ENCODE assay signal across 19 cellular contexts in genomic region chr4:138230048-138230447, GRCh38. TPM values are rescaled to one million over a fixed set of nuclear protein-coding genes. Genes with fewer than 3 reads are reported as not detected.
"Had no signal": no experiment of that assay in that cellular context is flagged by ENCODE, and none has a peak within 500 bp of the region (broad histone marks: within the 10 kb centered on the region; RNA-seq: fewer than 3 reads in every experiment).

No MANE protein-coding gene starts in this region.

- H3K4me3 ChIP-seq: colonic mucosa, mucosa of descending colon, psoas muscle, sigmoid colon, skin epidermis had no signal

- H3K27me3 ChIP-seq: colonic mucosa, foreskin keratinocyte, neutrophil, sigmoid colon had no signal

- DNase-seq: colonic mucosa; effector CD4-positive, alpha-beta T cell; endodermal cell; erythroblast; foreskin keratinocyte; hippocampal formation; kidney glomerular epithelial cell; mucosa of descending colon; naive thymus-derived CD8-positive, alpha-beta T cell; psoas muscle; retina; sigmoid colon; stimulated activated CD4-positive, alpha-beta T cell treated with anti-CD3 and anti-CD28 coated beads, Interleukin-12 subunit alpha, Interleukin-12 subunit beta, amount 100 ng/mL, for 4 hours; stimulated activated naive CD4-positive, alpha-beta T cell treated with Interleukin-2 at 50 U/mL for 16 hours; trophoblast cell had no signal

- H3K4me1 ChIP-seq: colonic mucosa, psoas muscle, sigmoid colon had no signal

- H3K9me3 ChIP-seq: colonic mucosa, mucosa of descending colon, neutrophil, psoas muscle, sigmoid colon had no signal

- ATAC-seq: foreskin keratinocyte; mucosa of descending colon; naive thymus-derived CD8-positive, alpha-beta T cell; psoas muscle had no signal

- H3K27ac ChIP-seq: colonic mucosa, foreskin keratinocyte, neutrophil, psoas muscle, sigmoid colon, skin epidermis had no signal

- H3K36me3 ChIP-seq: colonic mucosa, neutrophil, sigmoid colon had no signal

- FAIRE-seq: endothelial cell of umbilical vein, urothelium cell line had no signal

RNA-seq across cellular contexts. Expression of gene SLC7A11, which starts 12.1 kb away (rescaled TPM):
- polyA plus RNA-seq: naive thymus-derived CD8-positive, alpha-beta T cell had no signal
